Comparison of ENCODE assay signal across 10 cellular contexts in the genomic region with DNA sequence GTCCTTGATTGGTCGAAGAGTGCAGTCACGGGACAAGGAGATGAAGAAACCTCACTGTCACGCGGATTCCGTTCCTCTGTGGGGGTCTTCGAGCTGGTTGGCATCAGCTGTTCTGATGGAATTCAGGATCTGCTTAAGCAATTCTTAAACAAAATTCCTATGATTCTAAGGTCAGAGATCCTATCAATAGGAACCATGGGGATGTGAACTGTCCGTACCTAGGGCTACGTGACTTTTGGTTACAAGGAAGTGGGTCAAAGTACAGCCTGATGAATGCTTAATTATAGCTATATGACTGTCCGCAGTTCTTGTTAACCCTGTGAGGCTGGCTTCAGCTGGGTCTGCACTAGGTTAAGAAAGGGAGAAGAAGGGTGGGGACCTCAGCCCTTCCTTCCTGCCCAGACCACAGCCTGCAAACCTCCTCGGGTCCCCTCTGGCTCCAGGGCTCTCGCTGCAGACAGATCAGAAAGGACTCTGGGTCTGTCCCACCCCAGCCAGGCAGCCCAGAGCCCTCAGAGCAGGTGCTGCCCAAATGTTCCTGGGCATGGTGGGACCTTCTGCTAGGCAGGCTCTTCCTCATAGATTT. TPM values are rescaled to one million over a fixed set of nuclear protein-coding genes. Genes with fewer than 3 reads are reported as not detected.
DNase-seq lines count a peak whose midpoint lies in the region; ATAC-seq, FAIRE-seq and TF ChIP-seq lines count a peak whose summit lies in the region.
"Had no signal": no experiment of that assay in that cellular context is flagged by ENCODE, and none has a peak within 500 bp of the region (broad histone marks: within the 10 kb centered on the region; RNA-seq: fewer than 3 reads in every experiment).

No MANE protein-coding gene starts in this region.

- POLR2A ChIA-PET in K562 (lab: Yijun Ruan, JAX) = no interaction called here

- no peak for TF ChIP-seq EP300 in K562 (IDR thresholded peaks at IDR 0.05; ENCODE audit: low read length)

- CTCF ChIA-PET in K562 (lab: Yijun Ruan, JAX; ENCODE audit: low intra/inter-chr PET ratio) = interaction anchor here (0.5 to 2.4 kb wide), 5 partner anchors 29 to 249 kb away, joined by 3 to 11 read pairs (median 5); no protein-coding TSS in a partner anchor

- BruUV-seq in K562 (replicated peaks; lab: Mats Ljungman, UMichigan) = no TSS peak

- in situ Hi-C loops in K562 (cut with MboI) = loop anchor here (10.0 kb wide), 1 partner anchor 636 kb away; no protein-coding TSS in a partner anchor

- H3K4me3 Mint-ChIP-seq in activated T-cell treated with anti-CD3 and anti-CD28 coated beads, Interleukin-2, amount 50 U/mL, for 72 hours = peak overlapping the region in 1 of 2 donors; percentile 51
- H3K4me3 Mint-ChIP-seq in stimulated activated memory B cell treated with anti-CD40 and anti-IgM and Interleukin-4, amounts not matched to agents 10 μg/mL and 1 μg/mL and 100 μg/mL, for 72 hours = peak overlapping the region; percentile 49

- H3K27ac Mint-ChIP-seq in activated T-cell treated with anti-CD3 and anti-CD28 coated beads, Interleukin-2, amount 50 U/mL, for 72 hours = no peak overlapping the region
- H3K27ac Mint-ChIP-seq in stimulated activated memory B cell treated with anti-CD40 and anti-IgM and Interleukin-4, amounts not matched to agents 10 μg/mL and 1 μg/mL and 100 μg/mL, for 72 hours = peak overlapping the region; percentile 33

- peak overlapping the region; percentile 15; the same call in 1 of the 2 replicates for H3K4me2 ChIP-seq in KMS-11
- no peak overlapping the region; the same call in 1 of the 2 replicates for H3K4me2 ChIP-seq in K562 (ENCODE audit: insufficient read depth, low read length)

- TF ChIP-seq POLR2A in K562 (conservative IDR thresholded peaks at IDR 0.05) = no peak
- TF ChIP-seq POLR2A in GM12892 (IDR thresholded peaks at IDR 0.05; ENCODE audit: low read depth, low read length) = no peak

- no peaks in the 10 kb centered on the region for H3K9me3 ChIP-seq in K562 (replicated peaks; ENCODE audit: control insufficient read depth, insufficient read depth, low read depth, low read length)
- H3K9me3 ChIP-seq: adrenal gland had no signal

- WGBS in K562 (ENCODE audit: insufficient coverage, low coverage, missing lambda C conversion rate) = 60% methylated on average over 9 of the region's 11 CpGs

- no peaks in the 10 kb centered on the region for H3K9me1 ChIP-seq in K562 (ENCODE audit: control insufficient read depth, insufficient read depth, low read length)

- H2AFZ ChIP-seq in KMS-11 (ENCODE audit: low read depth) (peak overlapping the region; percentile 55), K562 (ENCODE audit: low read depth, low read length) (peak overlapping the region; percentile 85)

- intact Hi-C loops in K562 (cut with micrococcal nuclease) = loop anchor here (1.0 to 2.0 kb wide), 3 partner anchors 20 to 258 kb away; no protein-coding TSS in a partner anchor
- intact Hi-C loops in head of caudate nucleus (cut with DNase I) = no loop called here

- H3K9me3 Mint-ChIP-seq in activated T-cell treated with anti-CD3 and anti-CD28 coated beads, Interleukin-2, amount 50 U/mL, for 72 hours = no peaks in the 10 kb centered on the region
- no peaks in the 10 kb centered on the region for H3K9me3 Mint-ChIP-seq in stimulated activated memory B cell treated with anti-CD40 and anti-IgM and Interleukin-4, amounts not matched to agents 10 μg/mL and 1 μg/mL and 100 μg/mL, for 72 hours

- H3K27ac ChIP-seq in KMS-11 (no peak overlapping the region), K562 (ENCODE audit: extremely low read depth, low read depth, low read length) (no peak overlapping the region)
- H3K27ac ChIP-seq: adrenal gland had no signal

- H3K4me1 Mint-ChIP-seq in activated T-cell treated with anti-CD3 and anti-CD28 coated beads, Interleukin-2, amount 50 U/mL, for 72 hours (ENCODE audit: low read depth) = peaks cover 14% of the 10 kb centered on the region
- H3K4me1 Mint-ChIP-seq in stimulated activated memory B cell treated with anti-CD40 and anti-IgM and Interleukin-4, amounts not matched to agents 10 μg/mL and 1 μg/mL and 100 μg/mL, for 72 hours = peaks cover 38% of the 10 kb centered on the region

- no peaks in the 10 kb centered on the region for H3K27me3 Mint-ChIP-seq in activated T-cell treated with anti-CD3 and anti-CD28 coated beads, Interleukin-2, amount 50 U/mL, for 72 hours (ENCODE audit: low read depth)
- H3K27me3 Mint-ChIP-seq in stimulated activated memory B cell treated with anti-CD40 and anti-IgM and Interleukin-4, amounts not matched to agents 10 μg/mL and 1 μg/mL and 100 μg/mL, for 72 hours = no peaks in the 10 kb centered on the region

- peak; percentile 17 to 20 for ATAC-seq in activated T-cell treated with anti-CD3 and anti-CD28 coated beads, Interleukin-2, amount 50 U/mL, for 72 hours (replicated peaks in 1 of 2)
- ATAC-seq in K562 = no peak
- peak; percentile 13 for ATAC-seq in stimulated activated memory B cell treated with anti-CD40 and anti-IgM and Interleukin-4, amounts not matched to agents 10 μg/mL and 1 μg/mL and 100 μg/mL, for 72 hours

- no peaks in the 10 kb centered on the region for H3K79me2 ChIP-seq in KMS-11 (ENCODE audit: insufficient read depth, low read depth)
- no peaks in the 10 kb centered on the region for H3K79me2 ChIP-seq in K562 (ENCODE audit: control insufficient read depth, insufficient read depth, low read length)

- no peaks in the 10 kb centered on the region for H3K36me3 Mint-ChIP-seq in activated T-cell treated with anti-CD3 and anti-CD28 coated beads, Interleukin-2, amount 50 U/mL, for 72 hours (ENCODE audit: insufficient read depth in 2 of 2)
- no peaks in the 10 kb centered on the region for H3K36me3 Mint-ChIP-seq in stimulated activated memory B cell treated with anti-CD40 and anti-IgM and Interleukin-4, amounts not matched to agents 10 μg/mL and 1 μg/mL and 100 μg/mL, for 72 hours

- no peak for TF ChIP-seq RAD21 in K562 (CRISPR knock-in tag; conservative IDR thresholded peaks at IDR 0.05 in 1 of 2, IDR thresholded peaks at IDR 0.05 in 1 of 2)

- H3K9ac ChIP-seq in KMS-11 (no peak overlapping the region), K562 (ENCODE audit: insufficient read depth in 1 of 2, low read depth in 2 of 2, low read length in 2 of 2) (peak overlapping the region in 1 of 2 experiments; percentile 9; a peak in 1 of 4 replicates)

- no peaks in the 10 kb centered on the region for H3K27me3 ChIP-seq in KMS-11 (ENCODE audit: insufficient read depth, low read depth)
- no peaks in the 10 kb centered on the region for H3K27me3 ChIP-seq in K562 (ENCODE audit: control insufficient read depth in 2 of 2, insufficient read depth in 2 of 2, low read length in 2 of 2)
- H3K27me3 ChIP-seq: adrenal gland had no signal

- H3K36me3 ChIP-seq in KMS-11 (ENCODE audit: insufficient read depth) = no peaks in the 10 kb centered on the region
- no peaks in the 10 kb centered on the region for H3K36me3 ChIP-seq in K562 (ENCODE audit: control insufficient read depth, insufficient read depth, low read length)
- H3K36me3 ChIP-seq: adrenal gland had no signal

- H3K4me3 ChIP-seq in KMS-11 (IDR thresholded peaks at IDR 0.05; ENCODE audit: insufficient read depth, low read depth, low read length) (no peak overlapping the region), K562 (no peak overlapping the region)
- H3K4me3 ChIP-seq: adrenal gland had no signal

- FAIRE-seq in K562 (lab: Jason Lieb, UNC) = no peak
- no peak for FAIRE-seq in GM12892 (lab: Jason Lieb, UNC)

- no peak for TF ChIP-seq CTCF in KMS-11 (conservative IDR thresholded peaks at IDR 0.05; ENCODE audit: low read depth, low read length)
- TF ChIP-seq CTCF in K562 (IDR thresholded peaks at IDR 0.05 in 2 of 3, conservative IDR thresholded peaks at IDR 0.05 in 1 of 3; ENCODE audit: insufficient read depth in 2 of 3, low read depth in 1 of 3, low read length in 3 of 3) = no peak

- H3K4me1 ChIP-seq in KMS-11 (ENCODE audit: low read depth, poor library complexity, severe bottlenecking) (peaks cover 8% of the 10 kb centered on the region), K562 (replicated peaks in 1 of 2; ENCODE audit: control insufficient read depth in 2 of 2, insufficient read depth in 2 of 2, low read length in 2 of 2) (peaks cover 23 to 39% of the 10 kb centered on the region in 2 experiments)
- H3K4me1 ChIP-seq: adrenal gland had no signal

- H4K20me1 ChIP-seq in KMS-11 (ENCODE audit: insufficient read depth) = no peaks in the 10 kb centered on the region
- no peaks in the 10 kb centered on the region for H4K20me1 ChIP-seq in K562 (replicated peaks; ENCODE audit: control insufficient read depth, insufficient read depth, low read length)

- DNase-seq in activated T-cell treated with anti-CD3 and anti-CD28 coated beads, Interleukin-2, amount 50 U/mL, for 72 hours = no peak
- DNase-seq in activated T-cell treated with anti-CD3 and anti-CD28 coated beads, Interleukin-2, amount 50 U/mL, for 1 hour = no peak
- DNase-seq in K562 (ENCODE audit: extremely low read depth in 1 of 4, low spot score in 3 of 4) = no peak
- DNase-seq in GM12892 (ENCODE audit: insufficient read length) = no peak
- no peak for DNase-seq in head of caudate nucleus
- DNase-seq in islet precursor cell = no peak
- DNase-seq: NCI-H2029 treated with DMSO at 0.1 percent for 48 hours had no signal

RNA-seq across cellular contexts. Expression of a gene that starts 44.2 kb away (rescaled TPM):
- 10 to 100 TPM; 17.8 to 23.7 TPM for total RNA-seq in activated T-cell treated with anti-CD3 and anti-CD28 coated beads, Interleukin-2, amount 50 U/mL, for 72 hours
- total RNA-seq in K562 (2011; cell fraction: chromatin; rRNA removed; ENCODE audit: low replicate concordance) = 21.8 and 60.0 TPM in 2 replicates
- total RNA-seq in K562 (2011; cell fraction: nucleolus; rRNA removed) = 8.7 and 11.8 TPM in 2 replicates
- 28.4 and 35.4 TPM in 2 replicates for total RNA-seq in K562 (2011; cell fraction: nucleoplasm; rRNA removed)
- total RNA-seq in K562 (2014; rRNA removed) = 8.8 and 15.3 TPM in 2 replicates
- 25.1 and 28.4 TPM in 2 replicates for total RNA-seq in K562 (2014; rRNA removed; fragmentation: Illumina TruSeq; extraction: Trizol)
- 24.3 and 24.8 TPM in 2 replicates for total RNA-seq in K562 (2015; rRNA removed; fragmentation: Illumina TruSeq; extraction: Trizol)
- total RNA-seq in K562 (2021) = 20.4 and 20.7 TPM in 2 replicates
- 11.5 and 17.3 TPM in 2 replicates for polyA plus RNA-seq in K562 (2011; rRNA removed)
- polyA plus RNA-seq in K562 (2011; cell fraction: cytosol; rRNA removed) = 3.0 and 4.9 TPM in 2 replicates
- 10.8 and 13.1 TPM in 2 replicates for polyA plus RNA-seq in K562 (2011; cell fraction: nucleus; rRNA removed)
- 9.6 and 9.9 TPM in 2 replicates for polyA plus RNA-seq in K562 (2012)
- polyA plus RNA-seq in K562 (2014; fragmentation: Illumina TruSeq; extraction: Trizol) = 15.0 and 16.8 TPM in 2 replicates
- 10 to 100 TPM; 13.2 to 17.4 TPM for polyA plus RNA-seq in K562 (2014; fragmentation: Nextera tagmentation; extraction: Ambion mirVana)
- polyA plus RNA-seq in K562 (2014; rRNA removed) = 9.9 and 12.9 TPM in 2 replicates
- 27.9 and 37.5 TPM in 2 replicates for polyA minus RNA-seq in K562 (2011; rRNA and poly(A)+ RNA removed)
- polyA minus RNA-seq in K562 (2011; cell fraction: cytosol; rRNA and poly(A)+ RNA removed) = 11.2 and 13.0 TPM in 2 replicates
- polyA minus RNA-seq in K562 (2011; cell fraction: nucleus; rRNA and poly(A)+ RNA removed) = 26.1 and 43.8 TPM in 2 replicates
- polyA plus RNA-seq in GM12892 (2012; ENCODE audit: missing spikeins) = 10.7 TPM
